Comparison of ENCODE assay signal across 16 cellular contexts in the genomic region with DNA sequence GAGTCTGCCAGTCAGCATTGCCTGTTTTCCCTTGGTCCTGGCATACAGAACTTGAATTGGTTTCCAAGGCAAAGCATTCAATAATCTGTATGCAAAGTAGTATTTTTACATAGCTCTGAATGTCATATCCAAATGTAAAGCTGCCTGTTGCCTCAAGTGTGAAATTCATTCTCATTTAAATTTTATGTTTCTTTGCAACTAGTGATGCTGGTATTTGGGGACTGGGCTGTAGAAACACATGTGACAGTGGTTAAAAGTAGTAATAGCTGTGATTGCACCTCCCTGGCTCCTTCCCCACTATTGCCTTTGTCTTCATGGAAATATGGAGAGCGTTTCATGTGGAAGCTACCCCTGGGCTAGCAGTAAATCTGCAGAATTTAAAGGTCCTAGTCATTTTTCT.
DNase-seq lines count a peak whose midpoint lies in the region; ATAC-seq and TF ChIP-seq lines count a peak whose summit lies in the region.
"Had no signal": no experiment of that assay in that cellular context is flagged by ENCODE, and none has a peak within 500 bp of the region (broad histone marks: within the 10 kb centered on the region; RNA-seq: fewer than 3 reads in every experiment).

No MANE protein-coding gene starts in this region.

- H3K9ac ChIP-seq in HUES64 (ENCODE audit: low read depth, low read length) = peak overlapping the region; percentile 7; the same call in 1 of the 2 replicates
- H3K9ac ChIP-seq: BLaER1 treated with 17β-estradiol and CSF1 and Interleukin-3, amounts not matched to agents 10 nM and 100 nM; GM23248 had no signal

- peaks cover 18% of the 10 kb centered on the region for H3K36me3 Mint-ChIP-seq in WTC11
- H3K36me3 Mint-ChIP-seq: CD4-positive, CD25-positive, alpha-beta regulatory T cell had no signal

- H3K36me3 ChIP-seq in H7 (replicated peaks; ENCODE audit: control insufficient read depth, insufficient read depth, low read length) (no peaks in the 10 kb centered on the region), HUES64 (ENCODE audit: insufficient read depth, low read length) (no peaks in the 10 kb centered on the region), iPS DF 6.9 (ENCODE audit: control insufficient read depth, insufficient read depth, low read length) (no peaks in the 10 kb centered on the region)
- H3K36me3 ChIP-seq: BLaER1 treated with 17β-estradiol and CSF1 and Interleukin-3, amounts not matched to agents 10 nM and 100 nM had no signal

- H3K4me1 Mint-ChIP-seq in WTC11 = peaks cover 71% of the 10 kb centered on the region
- H3K4me1 Mint-ChIP-seq: CD4-positive, CD25-positive, alpha-beta regulatory T cell had no signal

- CTCF ChIA-PET in WTC11 (lab: Charles Lee) = interaction anchor here (1.1 to 2.1 kb wide), 5 partner anchors 25 to 628 kb away, joined by 3 to 12 read pairs (median 6); no protein-coding TSS in a partner anchor

- H3K4me1 ChIP-seq in HUES64 (ENCODE audit: insufficient read depth, low read length) (peaks cover 59% of the 10 kb centered on the region), iPS DF 6.9 (ENCODE audit: control insufficient read depth, insufficient read depth, low read length) (peaks cover 1% of the 10 kb centered on the region; the same call in 1 of the 2 replicates)
- H3K4me1 ChIP-seq: BLaER1 treated with 17β-estradiol and CSF1 and Interleukin-3, amounts not matched to agents 10 nM and 100 nM had no signal

- H3K9me3 ChIP-seq in HUES64 (ENCODE audit: insufficient read depth, low read depth, low read length) (0 out of 2 replicates have a peak, but pooled peaks cover 2% of the 10 kb centered on the region), iPS DF 6.9 (ENCODE audit: control insufficient read depth, insufficient read depth, low read length) (no peaks in the 10 kb centered on the region)
- H3K9me3 ChIP-seq: BLaER1 treated with 17β-estradiol and CSF1 and Interleukin-3, amounts not matched to agents 10 nM and 100 nM had no signal

- no peaks in the 10 kb centered on the region; the same call in 1 of the 2 replicates for H3K27me3 Mint-ChIP-seq in WTC11 (ENCODE audit: low read depth)
- H3K27me3 Mint-ChIP-seq: CD4-positive, CD25-positive, alpha-beta regulatory T cell had no signal

- POLR2A ChIA-PET in WTC11 (lab: Charles Lee) = interaction anchor here (1.0 kb wide), 1 partner anchor 11 kb away, joined by 4 read pairs; no protein-coding TSS in a partner anchor

- WGBS in HUES64 = 13% methylated on average over 1 of the region's 1 CpG
- no CpG with 5 or more reads among the region's 1 CpG for WGBS in iPS DF 6.9 (ENCODE audit: insufficient coverage, insufficient read length)

- peak overlapping the region; percentile 96 for H3K27ac Mint-ChIP-seq in WTC11
- H3K27ac Mint-ChIP-seq: CD4-positive, CD25-positive, alpha-beta regulatory T cell had no signal

- TF ChIP-seq CTCF in WTC11 (IDR thresholded peaks at IDR 0.05) = no peak

- H3K4me3 Mint-ChIP-seq in WTC11 = peak overlapping the region; percentile 6
- H3K4me3 Mint-ChIP-seq: CD4-positive, CD25-positive, alpha-beta regulatory T cell had no signal

- peak; percentile 80 for ATAC-seq in WTC11
- no peak for ATAC-seq in HG02938 (IDR thresholded peaks at IDR 0.05; ENCODE audit: unreplicated experiment)
- no peak for ATAC-seq in GM19023 (IDR thresholded peaks at IDR 0.05; ENCODE audit: unreplicated experiment)
- ATAC-seq: HCT116, K562 had no signal

- peaks cover 21% of the 10 kb centered on the region for H3K9me3 Mint-ChIP-seq in WTC11

- H3K27ac ChIP-seq in HUES64 (ENCODE audit: low read depth, low read length) = peak overlapping the region; percentile 86; the same call in 1 of the 2 replicates
- peak overlapping the region; percentile 28 for H3K27ac ChIP-seq in iPS DF 6.9 (ENCODE audit: low read length)
- H3K27ac ChIP-seq: BLaER1 treated with 17β-estradiol and CSF1 and Interleukin-3, amounts not matched to agents 10 nM and 100 nM; GM23248 had no signal

- DNase-seq in H7 (peak; percentile 12), WTC11 (ENCODE audit: low spot score) (no peak), iPS DF 6.9 (ENCODE audit: low read depth, low spot score) (peak; percentile 35), NCI-H524 (lab: John Stamatoyannopoulos, UW) (no peak), NCI-H2196 treated with DMSO at 0.1 percent for 48 hours (lab: John Stamatoyannopoulos, UW; ENCODE audit: unreplicated experiment) (no peak)
- DNase-seq: 8988T; Calu3; CD4-positive, CD25-positive, alpha-beta regulatory T cell; DMS 273 treated with DMSO at 0.1 percent for 48 hours; GM23248 had no signal

- H3K4me3 ChIP-seq in H7 (ENCODE audit: insufficient read depth, low read depth, low read length) = no peak overlapping the region
- no peak overlapping the region for H3K4me3 ChIP-seq in HUES64 (ENCODE audit: low read length)
- no peak overlapping the region for H3K4me3 ChIP-seq in iPS DF 6.9 (ENCODE audit: low read length)
- H3K4me3 ChIP-seq: BLaER1 treated with 17β-estradiol and CSF1 and Interleukin-3, amounts not matched to agents 10 nM and 100 nM; GM23248; K562 had no signal

- H3K27me3 ChIP-seq in H7 (ENCODE audit: control insufficient read depth, insufficient read depth, low read length) (no peaks in the 10 kb centered on the region), HUES64 (ENCODE audit: insufficient read depth, low read length) (no peaks in the 10 kb centered on the region), iPS DF 6.9 (ENCODE audit: control insufficient read depth, insufficient read depth, low read length) (no peaks in the 10 kb centered on the region)

TF ChIP-seq in WTC11, 78 proteins besides CTCF, POLR2A, EP300 and RAD21 (continues in another document):
- no peak for TF ChIP-seq TCF7 (CRISPR knock-in tag; IDR thresholded peaks at IDR 0.05; ENCODE audit: low read depth)
- TF ChIP-seq, protein P1, sequence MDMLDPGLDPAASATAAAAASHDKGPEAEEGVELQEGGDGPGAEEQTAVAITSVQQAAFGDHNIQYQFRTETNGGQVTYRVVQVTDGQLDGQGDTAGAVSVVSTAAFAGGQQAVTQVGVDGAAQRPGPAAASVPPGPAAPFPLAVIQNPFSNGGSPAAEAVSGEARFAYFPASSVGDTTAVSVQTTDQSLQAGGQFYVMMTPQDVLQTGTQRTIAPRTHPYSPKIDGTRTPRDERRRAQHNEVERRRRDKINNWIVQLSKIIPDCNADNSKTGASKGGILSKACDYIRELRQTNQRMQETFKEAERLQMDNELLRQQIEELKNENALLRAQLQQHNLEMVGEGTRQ (CRISPR knock-in tag; IDR thresholded peaks at IDR 0.05) = peak; percentile 54
- no peak for TF ChIP-seq NFATC4 (CRISPR knock-in tag; IDR thresholded peaks at IDR 0.05)
- TF ChIP-seq OVOL2 (CRISPR knock-in tag; IDR thresholded peaks at IDR 0.05; ENCODE audit: borderline replicate concordance) = no peak
- TF ChIP-seq ATF3 (CRISPR knock-in tag; conservative IDR thresholded peaks at IDR 0.05) = no peak
- no peak for TF ChIP-seq MLX (CRISPR knock-in tag; IDR thresholded peaks at IDR 0.05)
- TF ChIP-seq, protein P2, sequence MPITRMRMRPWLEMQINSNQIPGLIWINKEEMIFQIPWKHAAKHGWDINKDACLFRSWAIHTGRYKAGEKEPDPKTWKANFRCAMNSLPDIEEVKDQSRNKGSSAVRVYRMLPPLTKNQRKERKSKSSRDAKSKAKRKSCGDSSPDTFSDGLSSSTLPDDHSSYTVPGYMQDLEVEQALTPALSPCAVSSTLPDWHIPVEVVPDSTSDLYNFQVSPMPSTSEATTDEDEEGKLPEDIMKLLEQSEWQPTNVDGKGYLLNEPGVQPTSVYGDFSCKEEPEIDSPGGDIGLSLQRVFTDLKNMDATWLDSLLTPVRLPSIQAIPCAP (CRISPR knock-in tag; IDR thresholded peaks at IDR 0.05) = no peak
- no peak for TF ChIP-seq USF1 (CRISPR knock-in tag; IDR thresholded peaks at IDR 0.05)
- TF ChIP-seq, protein P3, sequence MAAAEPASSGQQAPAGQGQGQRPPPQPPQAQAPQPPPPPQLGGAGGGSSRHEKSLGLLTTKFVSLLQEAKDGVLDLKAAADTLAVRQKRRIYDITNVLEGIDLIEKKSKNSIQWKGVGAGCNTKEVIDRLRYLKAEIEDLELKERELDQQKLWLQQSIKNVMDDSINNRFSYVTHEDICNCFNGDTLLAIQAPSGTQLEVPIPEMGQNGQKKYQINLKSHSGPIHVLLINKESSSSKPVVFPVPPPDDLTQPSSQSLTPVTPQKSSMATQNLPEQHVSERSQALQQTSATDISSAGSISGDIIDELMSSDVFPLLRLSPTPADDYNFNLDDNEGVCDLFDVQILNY (CRISPR knock-in tag; IDR thresholded peaks at IDR 0.05) = no peak
- TF ChIP-seq SOX15 (CRISPR knock-in tag; IDR thresholded peaks at IDR 0.05) = no peak
- TF ChIP-seq, protein P4, sequence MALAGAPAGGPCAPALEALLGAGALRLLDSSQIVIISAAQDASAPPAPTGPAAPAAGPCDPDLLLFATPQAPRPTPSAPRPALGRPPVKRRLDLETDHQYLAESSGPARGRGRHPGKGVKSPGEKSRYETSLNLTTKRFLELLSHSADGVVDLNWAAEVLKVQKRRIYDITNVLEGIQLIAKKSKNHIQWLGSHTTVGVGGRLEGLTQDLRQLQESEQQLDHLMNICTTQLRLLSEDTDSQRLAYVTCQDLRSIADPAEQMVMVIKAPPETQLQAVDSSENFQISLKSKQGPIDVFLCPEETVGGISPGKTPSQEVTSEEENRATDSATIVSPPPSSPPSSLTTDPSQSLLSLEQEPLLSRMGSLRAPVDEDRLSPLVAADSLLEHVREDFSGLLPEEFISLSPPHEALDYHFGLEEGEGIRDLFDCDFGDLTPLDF (CRISPR knock-in tag; IDR thresholded peaks at IDR 0.05) = no peak

Comparison
In these comparisons a context has a peak if more than half of its experiments do, and no peak if none do; other contexts are left out.
1. DNase-seq: peak in H7 (single experiment) and iPS DF 6.9 (single experiment); none in WTC11 (single experiment), NCI-H524 (0 of 2) and NCI-H2196 treated with DMSO at 0.1 percent for 48 hours (single experiment).